In genomic region chr21:44297525-44298290, GRCh38 we compare ENCODE assay signal across 8 cellular contexts. TPM values are rescaled to one million over a fixed set of nuclear protein-coding genes. Genes with fewer than 3 reads are reported as not detected.
DNase-seq lines count a peak whose midpoint lies in the region; ATAC-seq and TF ChIP-seq lines count a peak whose summit lies in the region.

No MANE protein-coding gene starts in this region.

- H3K9me3 Mint-ChIP-seq in naive thymus-derived CD4-positive, alpha-beta T cell: no peaks in the 10 kb centered on the region
- H3K9me3 Mint-ChIP-seq in stimulated activated effector memory CD8-positive, alpha-beta T cell treated with anti-CD3 and anti-CD28 coated beads, Interleukin-12 subunit alpha, Interleukin-12 subunit beta, amount 100 ng/mL, for 72 hours: no peaks in the 10 kb centered on the region

- no peak overlapping the region for H3K4me3 ChIP-seq in Panc1 (ENCODE audit: low read depth in 2 of 2, low read length in 2 of 2)
- no peak overlapping the region for H3K4me3 ChIP-seq in naive thymus-derived CD4-positive, alpha-beta T cell (ENCODE audit: low read length)

- POLR2A ChIA-PET in Panc1 (lab: Charles Lee): interaction anchor here (0.8 kb wide), 1 partner anchor 205 kb away, joined by 3 read pairs; no protein-coding TSS in a partner anchor
- POLR2A ChIA-PET in naive thymus-derived CD4-positive, alpha-beta T cell (lab: Charles Lee): interaction anchor here (0.6 to 1.7 kb wide), 3 partner anchors 47 to 214 kb away, joined by 3 to 5 read pairs (median 3); no protein-coding TSS in a partner anchor

- H3K27me3 Mint-ChIP-seq in naive thymus-derived CD4-positive, alpha-beta T cell: no peaks in the 10 kb centered on the region

- H3K4me1 Mint-ChIP-seq in naive thymus-derived CD4-positive, alpha-beta T cell: peaks cover 27 to 53% (median 42%) of the 10 kb centered on the region in 7 donors
- H3K4me1 Mint-ChIP-seq in stimulated activated effector memory CD8-positive, alpha-beta T cell treated with anti-CD3 and anti-CD28 coated beads, Interleukin-12 subunit alpha, Interleukin-12 subunit beta, amount 100 ng/mL, for 72 hours: peaks cover 39% of the 10 kb centered on the region

- in situ Hi-C loops in KBM-7 (cut with MboI; ENCODE audit: low pct_unique_long_range_greater_than_20kb, low sequenced_read_pairs): no loop called here
- in situ Hi-C loops in Panc1 (cut with HindIII; ENCODE audit: low pct_unique_long_range_greater_than_20kb, low sequenced_read_pairs): no loop called here

- no peak overlapping the region for H3K27ac ChIP-seq in Panc1 (ENCODE audit: low read length)
- no peak overlapping the region for H3K27ac ChIP-seq in naive thymus-derived CD4-positive, alpha-beta T cell (ENCODE audit: low read depth, low read length)

- peak overlapping the region; percentile 17 to 92 (median 46) for H3K4me3 Mint-ChIP-seq in naive thymus-derived CD4-positive, alpha-beta T cell
- peak overlapping the region; percentile 76 for H3K4me3 Mint-ChIP-seq in stimulated activated effector memory CD8-positive, alpha-beta T cell treated with anti-CD3 and anti-CD28 coated beads, Interleukin-12 subunit alpha, Interleukin-12 subunit beta, amount 100 ng/mL, for 72 hours

- no peaks in the 10 kb centered on the region; the same call in 1 of the 2 replicates for H3K36me3 ChIP-seq in Panc1 (ENCODE audit: control insufficient read depth, insufficient read depth, low read length)
- H3K36me3 ChIP-seq in naive thymus-derived CD4-positive, alpha-beta T cell (ENCODE audit: control insufficient read depth in 2 of 3, insufficient read depth in 3 of 3, low read length in 3 of 3): no peaks in the 10 kb centered on the region

- H3K9me3 ChIP-seq in Panc1 (ENCODE audit: control insufficient read depth, insufficient read depth, low read depth, low read length): no peaks in the 10 kb centered on the region
- no peaks in the 10 kb centered on the region for H3K9me3 ChIP-seq in naive thymus-derived CD4-positive, alpha-beta T cell (ENCODE audit: control insufficient read depth in 2 of 3, low read length in 3 of 3)

- CTCF ChIA-PET in Panc1 (lab: Charles Lee): interaction anchor here (0.6 to 1.1 kb wide), 2 partner anchors 13 to 29 kb away, joined by 4 read pairs; no protein-coding TSS in a partner anchor
- CTCF ChIA-PET in naive thymus-derived CD4-positive, alpha-beta T cell (lab: Charles Lee): interaction anchor here (0.6 to 1.8 kb wide), 10 partner anchors 10 to 322 kb away, joined by 3 to 5 read pairs (median 3); no protein-coding TSS in a partner anchor

- TF ChIP-seq POLR2A in erythroblast (IDR thresholded peaks at IDR 0.05; ENCODE audit: low read length): no peak

- TF ChIP-seq CTCF in Panc1 (IDR thresholded peaks at IDR 0.05): peak; percentile 82

- intact Hi-C loops in Panc1 (cut with micrococcal nuclease; ENCODE audit: unreplicated experiment): no loop called here
- intact Hi-C loops in naive thymus-derived CD4-positive, alpha-beta T cell (cut with micrococcal nuclease): loop anchor here in 1 of 2 donors (2.0 kb wide), 1 partner anchor 285 kb away; the partner anchor contains the start of gene TRAPPC10

- H3K36me3 Mint-ChIP-seq in naive thymus-derived CD4-positive, alpha-beta T cell: no peaks in the 10 kb centered on the region
- peaks cover 16% of the 10 kb centered on the region for H3K36me3 Mint-ChIP-seq in stimulated activated effector memory CD8-positive, alpha-beta T cell treated with anti-CD3 and anti-CD28 coated beads, Interleukin-12 subunit alpha, Interleukin-12 subunit beta, amount 100 ng/mL, for 72 hours

- DNase-seq in DMS153 (lab: John Stamatoyannopoulos, UW) (peak; percentile 69), KBM-7 (peak; percentile 85), Panc1 (ENCODE audit: low read depth, low spot score) (peak; percentile 42), activated T-cell treated with anti-CD3 and anti-CD28 coated beads for 48 hours (ENCODE audit: low read depth) (peak; percentile 67), erythroblast (lab: John Stamatoyannopoulos, UW) (peak; percentile 69 to 77)
- DNase-seq in naive thymus-derived CD4-positive, alpha-beta T cell: peak; percentile 51 to 74 (median 63)
- DNase-seq in stimulated activated effector memory CD8-positive, alpha-beta T cell treated with anti-CD3 and anti-CD28 coated beads, Interleukin-12 subunit alpha, Interleukin-12 subunit beta, amount 100 ng/mL, for 72 hours (ENCODE audit: low spot score in 2 of 2): peak; percentile 57 to 81

- ATAC-seq in Panc1 (peak; percentile 70), HG02870 (IDR thresholded peaks at IDR 0.05; ENCODE audit: unreplicated experiment) (no peak)
- peak; percentile 70 for ATAC-seq in naive thymus-derived CD4-positive, alpha-beta T cell
- peak; percentile 65 for ATAC-seq in stimulated activated effector memory CD8-positive, alpha-beta T cell treated with anti-CD3 and anti-CD28 coated beads, Interleukin-12 subunit alpha, Interleukin-12 subunit beta, amount 100 ng/mL, for 72 hours

- BruUV-seq in Panc1 (replicated peaks; lab: Mats Ljungman, UMichigan): no TSS peak

- H3K27ac Mint-ChIP-seq in naive thymus-derived CD4-positive, alpha-beta T cell: peak overlapping the region in 8 of 9 donors; percentile 34 to 77 (median 58)
- H3K27ac Mint-ChIP-seq in stimulated activated effector memory CD8-positive, alpha-beta T cell treated with anti-CD3 and anti-CD28 coated beads, Interleukin-12 subunit alpha, Interleukin-12 subunit beta, amount 100 ng/mL, for 72 hours: peak overlapping the region; percentile 75

- no peaks in the 10 kb centered on the region for H3K27me3 ChIP-seq in Panc1 (ENCODE audit: control insufficient read depth, insufficient read depth, low read length)
- no peaks in the 10 kb centered on the region for H3K27me3 ChIP-seq in naive thymus-derived CD4-positive, alpha-beta T cell (ENCODE audit: control insufficient read depth in 2 of 2, insufficient read depth in 2 of 2, low read length in 2 of 2)

- peaks cover 26% of the 10 kb centered on the region for H3K4me1 ChIP-seq in Panc1 (ENCODE audit: control insufficient read depth, insufficient read depth, low read length)
- peaks cover 22 to 52% of the 10 kb centered on the region in 2 donors for H3K4me1 ChIP-seq in naive thymus-derived CD4-positive, alpha-beta T cell (ENCODE audit: control insufficient read depth in 2 of 2, insufficient read depth in 2 of 2, low read length in 2 of 2)

RNA-seq across cellular contexts. Expression of gene PFKL, which starts 2.1 kb away (rescaled TPM):
- 70.1 TPM for total RNA-seq in Panc1 (2021; ENCODE audit: unreplicated experiment)
- polyA plus RNA-seq in Panc1 (2012; ENCODE audit: insufficient read length): 123 TPM
- 100 to 1,000 TPM; 107 to 196 (median 122) TPM for total RNA-seq in naive thymus-derived CD4-positive, alpha-beta T cell
- 100 to 1,000 TPM in 1 of 2 donors, 10 to 100 TPM in 1; 75.0 to 103 TPM for polyA plus RNA-seq in naive thymus-derived CD4-positive, alpha-beta T cell

RNA-seq across cellular contexts. Expression of gene AIRE, which starts 12.0 kb away (rescaled TPM):
- total RNA-seq in Panc1 (2021; ENCODE audit: unreplicated experiment): not detected
- polyA plus RNA-seq in Panc1 (2012; ENCODE audit: insufficient read length): not detected
- total RNA-seq in naive thymus-derived CD4-positive, alpha-beta T cell: 1 to 10 TPM in 1 of 5 experiments, under 1 TPM in 1, not detected in 3; 0.32 to 2.6 TPM
- under 1 TPM in 1 of 2 donors, not detected in 1; 0.14 TPM for polyA plus RNA-seq in naive thymus-derived CD4-positive, alpha-beta T cell

RNA-seq across cellular contexts. Expression of gene DNMT3L, which starts 36.0 kb away (rescaled TPM):
- not detected for total RNA-seq in Panc1 (2021; ENCODE audit: unreplicated experiment)
- polyA plus RNA-seq in Panc1 (2012; ENCODE audit: insufficient read length): not detected
- total RNA-seq in naive thymus-derived CD4-positive, alpha-beta T cell: not detected
- polyA plus RNA-seq in naive thymus-derived CD4-positive, alpha-beta T cell: not detected

RNA-seq across cellular contexts. Expression of gene CFAP410, which starts 41.5 kb away (rescaled TPM):
- total RNA-seq in Panc1 (2021; ENCODE audit: unreplicated experiment): 11.8 TPM
- polyA plus RNA-seq in Panc1 (2012; ENCODE audit: insufficient read length): 21.0 TPM
- 10 to 100 TPM; 20.8 to 66.7 (median 49.5) TPM for total RNA-seq in naive thymus-derived CD4-positive, alpha-beta T cell
- polyA plus RNA-seq in naive thymus-derived CD4-positive, alpha-beta T cell: 10 to 100 TPM; 26.3 to 45.4 TPM

RNA-seq across cellular contexts. Expression of gene TRPM2, which starts 55.7 kb away (rescaled TPM):
- total RNA-seq in Panc1 (2021; ENCODE audit: unreplicated experiment): 0.26 TPM
- polyA plus RNA-seq in Panc1 (2012; ENCODE audit: insufficient read length): 0.21 TPM
- 10 to 100 TPM in 2 of 5 experiments, 1 to 10 TPM in 3; 1.2 to 29.6 (median 5.3) TPM for total RNA-seq in naive thymus-derived CD4-positive, alpha-beta T cell
- polyA plus RNA-seq in naive thymus-derived CD4-positive, alpha-beta T cell: 1 to 10 TPM; 1.5 to 1.7 TPM
